ENCODE assay signal across 15 cellular contexts in genomic region chr11:12546660-12547059, GRCh38.
DNase-seq lines count a peak whose midpoint lies in the region; ATAC-seq, FAIRE-seq and TF ChIP-seq lines count a peak whose summit lies in the region.
"Had no signal": no experiment of that assay in that cellular context is flagged by ENCODE, and none has a peak within 500 bp of the region (broad histone marks: within the 10 kb centered on the region; RNA-seq: fewer than 3 reads in every experiment).

No MANE protein-coding gene starts in this region.

- no peaks in the 10 kb centered on the region for H3K27me3 Mint-ChIP-seq in osteocyte (ENCODE audit: unreplicated experiment)

- intact Hi-C loops in colonic mucosa (cut with DNase I) = no loop called here

- no peaks in the 10 kb centered on the region for H3K9me3 Mint-ChIP-seq in osteocyte (ENCODE audit: unreplicated experiment)

- DNase-seq in D721Med (ENCODE audit: insufficient read length, low spot score) = peak; percentile 72
- peak; percentile 79 to 90 for DNase-seq in NCI-H524 (lab: John Stamatoyannopoulos, UW)
- peak; percentile 3 for DNase-seq in colonic mucosa
- peak; percentile 44 for DNase-seq in osteocyte (ENCODE audit: extremely low spot score, unreplicated experiment)
- DNase-seq in GM03348 (ENCODE audit: low spot score) = no peak
- DNase-seq in NCI-H1048 (lab: John Stamatoyannopoulos, UW) = no peak
- DNase-seq: BE2C; CD4-positive, alpha-beta memory T cell; DND-41; GDM1 had no signal

- H3K4me1 ChIP-seq in colonic mucosa = no peaks in the 10 kb centered on the region
- H3K4me1 ChIP-seq: HAP-1 had no signal

- no peaks in the 10 kb centered on the region for H3K36me3 Mint-ChIP-seq in osteocyte (ENCODE audit: unreplicated experiment)
- H3K36me3 Mint-ChIP-seq: CD4-positive, alpha-beta memory T cell had no signal

- FAIRE-seq in D721Med (lab: Jason Lieb, UNC) = no peak
- FAIRE-seq: A549, H1 had no signal

- no peak for TF ChIP-seq CTCF in D721Med (IDR thresholded peaks at IDR 0.05; ENCODE audit: insufficient read depth, missing control alignments)
- no peak for TF ChIP-seq CTCF in colonic mucosa (IDR thresholded peaks at IDR 0.05)
- TF ChIP-seq CTCF in osteocyte (IDR thresholded peaks at IDR 0.05) = no peak

- H3K27me3 ChIP-seq in colonic mucosa = no peaks in the 10 kb centered on the region
- H3K27me3 ChIP-seq: BE2C had no signal

- H3K4me3 Mint-ChIP-seq in osteocyte (ENCODE audit: unreplicated experiment) = no peak overlapping the region
- H3K4me3 Mint-ChIP-seq: CD4-positive, alpha-beta memory T cell had no signal

- no peak overlapping the region for H3K9ac ChIP-seq in colonic mucosa (ENCODE audit: low read depth in 2 of 2, low read length in 2 of 2)

- no peak for ATAC-seq in HG03432 (IDR thresholded peaks at IDR 0.05; ENCODE audit: unreplicated experiment)
- ATAC-seq: A549 had no signal

- H3K27ac Mint-ChIP-seq in osteocyte (ENCODE audit: unreplicated experiment) = no peak overlapping the region
- H3K27ac Mint-ChIP-seq: CD4-positive, alpha-beta memory T cell had no signal

- no peak overlapping the region for H3K4me3 ChIP-seq in colonic mucosa
- H3K4me3 ChIP-seq: A549, HAP-1 had no signal

- peaks cover 16% of the 10 kb centered on the region for H3K4me1 Mint-ChIP-seq in osteocyte (ENCODE audit: unreplicated experiment)
- H3K4me1 Mint-ChIP-seq: CD4-positive, alpha-beta memory T cell had no signal

- H3K27ac ChIP-seq in colonic mucosa = no peak overlapping the region
- H3K27ac ChIP-seq: A549, C4-2B had no signal

- no peaks in the 10 kb centered on the region for H3K9me3 ChIP-seq in colonic mucosa
- H3K9me3 ChIP-seq: A549, BE2C, HAP-1 had no signal

- H3K36me3 ChIP-seq in colonic mucosa = no peaks in the 10 kb centered on the region
- H3K36me3 ChIP-seq: BE2C, HAP-1 had no signal

Comparison
In these comparisons a context has a peak if more than half of its experiments do, and no peak if none do; other contexts are left out.
1. DNase-seq: peak in D721Med (single experiment), NCI-H524 (2 of 2), colonic mucosa (single experiment) and osteocyte (single experiment); none in GM03348 (single experiment) and NCI-H1048 (single experiment).